Comparison of ENCODE assay signal across 1 cellular context in the genomic region with DNA sequence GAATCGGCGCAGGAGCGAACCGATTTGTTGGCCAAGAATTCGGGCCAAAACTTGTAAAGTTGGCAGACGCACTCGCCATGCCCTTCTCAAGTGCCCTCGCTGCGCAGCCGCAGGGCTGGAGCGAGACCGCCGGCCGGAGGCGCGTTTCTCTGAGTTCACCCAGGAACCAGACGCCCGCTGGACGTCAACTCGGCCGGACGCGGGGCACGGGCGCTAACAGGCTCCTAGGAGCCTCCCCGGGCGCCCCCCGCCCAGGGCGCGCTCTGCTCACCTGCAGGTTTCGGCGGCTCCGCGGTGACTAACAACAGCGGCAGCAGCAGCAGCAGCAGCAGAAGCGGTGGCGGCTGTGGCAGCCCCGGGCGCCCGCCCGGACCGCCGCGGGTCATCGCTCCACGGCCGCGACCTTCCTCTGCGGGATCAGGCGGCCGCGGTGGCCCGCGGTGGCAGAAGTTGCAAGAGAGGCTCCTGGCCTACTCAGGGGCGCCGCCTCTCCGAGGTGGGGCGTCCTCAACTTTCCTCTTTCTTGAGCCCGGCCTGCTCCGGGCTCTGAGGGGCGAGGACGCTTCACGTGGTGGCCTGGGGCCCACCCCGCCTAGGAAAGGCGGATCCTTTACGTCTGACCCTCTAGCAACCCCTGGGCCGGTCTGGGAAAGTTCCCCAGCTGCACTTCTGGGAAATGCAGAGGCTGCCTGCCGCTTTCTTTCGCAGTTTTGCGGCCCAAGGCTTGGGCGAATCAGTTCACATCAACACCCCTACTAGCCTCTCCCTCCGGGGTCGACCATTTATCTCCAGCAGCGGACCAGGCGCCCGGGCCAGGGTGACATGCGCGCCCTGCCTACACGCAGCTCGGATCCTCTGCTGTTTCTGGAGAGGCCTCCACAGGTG.
A peak's percentile ranks its signal among the peaks of the same experiment; 100 is the strongest.
TF ChIP-seq lines count a peak whose summit lies in the region.

A gene with protein sequence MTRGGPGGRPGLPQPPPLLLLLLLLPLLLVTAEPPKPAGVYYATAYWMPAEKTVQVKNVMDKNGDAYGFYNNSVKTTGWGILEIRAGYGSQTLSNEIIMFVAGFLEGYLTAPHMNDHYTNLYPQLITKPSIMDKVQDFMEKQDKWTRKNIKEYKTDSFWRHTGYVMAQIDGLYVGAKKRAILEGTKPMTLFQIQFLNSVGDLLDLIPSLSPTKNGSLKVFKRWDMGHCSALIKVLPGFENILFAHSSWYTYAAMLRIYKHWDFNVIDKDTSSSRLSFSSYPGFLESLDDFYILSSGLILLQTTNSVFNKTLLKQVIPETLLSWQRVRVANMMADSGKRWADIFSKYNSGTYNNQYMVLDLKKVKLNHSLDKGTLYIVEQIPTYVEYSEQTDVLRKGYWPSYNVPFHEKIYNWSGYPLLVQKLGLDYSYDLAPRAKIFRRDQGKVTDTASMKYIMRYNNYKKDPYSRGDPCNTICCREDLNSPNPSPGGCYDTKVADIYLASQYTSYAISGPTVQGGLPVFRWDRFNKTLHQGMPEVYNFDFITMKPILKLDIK (minus strand): TSS at position 573 of the 885 bp plus-strand sequence. CDS start 187 bp downstream, at position 386.

TF ChIP-seq in H1, 55 proteins besides CTCF, POLR2A, EP300 and RAD21:
- TF ChIP-seq NRF1 (IDR thresholded peaks at IDR 0.05; ENCODE audit: low read depth, low read length), result peak; percentile 52
- 0 out of 4 replicates have a peak, but pooled peaks of 1 of the 2 experiments have one; percentile 51 for TF ChIP-seq HDAC2 (IDR thresholded peaks at IDR 0.05; ENCODE audit: borderline replicate concordance in 1 of 2, low read depth in 2 of 2, low read length in 2 of 2)
- TF ChIP-seq GABPA (IDR thresholded peaks at IDR 0.05; ENCODE audit: borderline replicate concordance, insufficient read depth, low read length), result 0 out of 2 replicates have a peak, but pooled peaks have one; percentile 20
- TF ChIP-seq, protein P1, sequence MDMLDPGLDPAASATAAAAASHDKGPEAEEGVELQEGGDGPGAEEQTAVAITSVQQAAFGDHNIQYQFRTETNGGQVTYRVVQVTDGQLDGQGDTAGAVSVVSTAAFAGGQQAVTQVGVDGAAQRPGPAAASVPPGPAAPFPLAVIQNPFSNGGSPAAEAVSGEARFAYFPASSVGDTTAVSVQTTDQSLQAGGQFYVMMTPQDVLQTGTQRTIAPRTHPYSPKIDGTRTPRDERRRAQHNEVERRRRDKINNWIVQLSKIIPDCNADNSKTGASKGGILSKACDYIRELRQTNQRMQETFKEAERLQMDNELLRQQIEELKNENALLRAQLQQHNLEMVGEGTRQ (IDR thresholded peaks at IDR 0.05; ENCODE audit: low read length), result peak; percentile 35; the same call in 1 of the 2 replicates
- TF ChIP-seq CTBP2 (IDR thresholded peaks at IDR 0.05; ENCODE audit: borderline replicate concordance, insufficient read depth, insufficient read length, low read length), result no peak
- TF ChIP-seq, protein P2, sequence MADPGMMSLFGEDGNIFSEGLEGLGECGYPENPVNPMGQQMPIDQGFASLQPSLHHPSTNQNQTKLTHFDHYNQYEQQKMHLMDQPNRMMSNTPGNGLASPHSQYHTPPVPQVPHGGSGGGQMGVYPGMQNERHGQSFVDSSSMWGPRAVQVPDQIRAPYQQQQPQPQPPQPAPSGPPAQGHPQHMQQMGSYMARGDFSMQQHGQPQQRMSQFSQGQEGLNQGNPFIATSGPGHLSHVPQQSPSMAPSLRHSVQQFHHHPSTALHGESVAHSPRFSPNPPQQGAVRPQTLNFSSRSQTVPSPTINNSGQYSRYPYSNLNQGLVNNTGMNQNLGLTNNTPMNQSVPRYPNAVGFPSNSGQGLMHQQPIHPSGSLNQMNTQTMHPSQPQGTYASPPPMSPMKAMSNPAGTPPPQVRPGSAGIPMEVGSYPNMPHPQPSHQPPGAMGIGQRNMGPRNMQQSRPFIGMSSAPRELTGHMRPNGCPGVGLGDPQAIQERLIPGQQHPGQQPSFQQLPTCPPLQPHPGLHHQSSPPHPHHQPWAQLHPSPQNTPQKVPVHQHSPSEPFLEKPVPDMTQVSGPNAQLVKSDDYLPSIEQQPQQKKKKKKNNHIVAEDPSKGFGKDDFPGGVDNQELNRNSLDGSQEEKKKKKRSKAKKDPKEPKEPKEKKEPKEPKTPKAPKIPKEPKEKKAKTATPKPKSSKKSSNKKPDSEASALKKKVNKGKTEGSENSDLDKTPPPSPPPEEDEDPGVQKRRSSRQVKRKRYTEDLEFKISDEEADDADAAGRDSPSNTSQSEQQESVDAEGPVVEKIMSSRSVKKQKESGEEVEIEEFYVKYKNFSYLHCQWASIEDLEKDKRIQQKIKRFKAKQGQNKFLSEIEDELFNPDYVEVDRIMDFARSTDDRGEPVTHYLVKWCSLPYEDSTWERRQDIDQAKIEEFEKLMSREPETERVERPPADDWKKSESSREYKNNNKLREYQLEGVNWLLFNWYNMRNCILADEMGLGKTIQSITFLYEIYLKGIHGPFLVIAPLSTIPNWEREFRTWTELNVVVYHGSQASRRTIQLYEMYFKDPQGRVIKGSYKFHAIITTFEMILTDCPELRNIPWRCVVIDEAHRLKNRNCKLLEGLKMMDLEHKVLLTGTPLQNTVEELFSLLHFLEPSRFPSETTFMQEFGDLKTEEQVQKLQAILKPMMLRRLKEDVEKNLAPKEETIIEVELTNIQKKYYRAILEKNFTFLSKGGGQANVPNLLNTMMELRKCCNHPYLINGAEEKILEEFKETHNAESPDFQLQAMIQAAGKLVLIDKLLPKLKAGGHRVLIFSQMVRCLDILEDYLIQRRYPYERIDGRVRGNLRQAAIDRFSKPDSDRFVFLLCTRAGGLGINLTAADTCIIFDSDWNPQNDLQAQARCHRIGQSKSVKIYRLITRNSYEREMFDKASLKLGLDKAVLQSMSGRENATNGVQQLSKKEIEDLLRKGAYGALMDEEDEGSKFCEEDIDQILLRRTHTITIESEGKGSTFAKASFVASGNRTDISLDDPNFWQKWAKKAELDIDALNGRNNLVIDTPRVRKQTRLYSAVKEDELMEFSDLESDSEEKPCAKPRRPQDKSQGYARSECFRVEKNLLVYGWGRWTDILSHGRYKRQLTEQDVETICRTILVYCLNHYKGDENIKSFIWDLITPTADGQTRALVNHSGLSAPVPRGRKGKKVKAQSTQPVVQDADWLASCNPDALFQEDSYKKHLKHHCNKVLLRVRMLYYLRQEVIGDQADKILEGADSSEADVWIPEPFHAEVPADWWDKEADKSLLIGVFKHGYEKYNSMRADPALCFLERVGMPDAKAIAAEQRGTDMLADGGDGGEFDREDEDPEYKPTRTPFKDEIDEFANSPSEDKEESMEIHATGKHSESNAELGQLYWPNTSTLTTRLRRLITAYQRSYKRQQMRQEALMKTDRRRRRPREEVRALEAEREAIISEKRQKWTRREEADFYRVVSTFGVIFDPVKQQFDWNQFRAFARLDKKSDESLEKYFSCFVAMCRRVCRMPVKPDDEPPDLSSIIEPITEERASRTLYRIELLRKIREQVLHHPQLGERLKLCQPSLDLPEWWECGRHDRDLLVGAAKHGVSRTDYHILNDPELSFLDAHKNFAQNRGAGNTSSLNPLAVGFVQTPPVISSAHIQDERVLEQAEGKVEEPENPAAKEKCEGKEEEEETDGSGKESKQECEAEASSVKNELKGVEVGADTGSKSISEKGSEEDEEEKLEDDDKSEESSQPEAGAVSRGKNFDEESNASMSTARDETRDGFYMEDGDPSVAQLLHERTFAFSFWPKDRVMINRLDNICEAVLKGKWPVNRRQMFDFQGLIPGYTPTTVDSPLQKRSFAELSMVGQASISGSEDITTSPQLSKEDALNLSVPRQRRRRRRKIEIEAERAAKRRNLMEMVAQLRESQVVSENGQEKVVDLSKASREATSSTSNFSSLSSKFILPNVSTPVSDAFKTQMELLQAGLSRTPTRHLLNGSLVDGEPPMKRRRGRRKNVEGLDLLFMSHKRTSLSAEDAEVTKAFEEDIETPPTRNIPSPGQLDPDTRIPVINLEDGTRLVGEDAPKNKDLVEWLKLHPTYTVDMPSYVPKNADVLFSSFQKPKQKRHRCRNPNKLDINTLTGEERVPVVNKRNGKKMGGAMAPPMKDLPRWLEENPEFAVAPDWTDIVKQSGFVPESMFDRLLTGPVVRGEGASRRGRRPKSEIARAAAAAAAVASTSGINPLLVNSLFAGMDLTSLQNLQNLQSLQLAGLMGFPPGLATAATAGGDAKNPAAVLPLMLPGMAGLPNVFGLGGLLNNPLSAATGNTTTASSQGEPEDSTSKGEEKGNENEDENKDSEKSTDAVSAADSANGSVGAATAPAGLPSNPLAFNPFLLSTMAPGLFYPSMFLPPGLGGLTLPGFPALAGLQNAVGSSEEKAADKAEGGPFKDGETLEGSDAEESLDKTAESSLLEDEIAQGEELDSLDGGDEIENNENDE (IDR thresholded peaks at IDR 0.05; ENCODE audit: insufficient replicate concordance, low read length), result no peak
- peak; percentile 45 for TF ChIP-seq EZH2 (IDR thresholded peaks at IDR 0.05; ENCODE audit: low read depth, low read length, severe bottlenecking)
- peak; percentile 62 for TF ChIP-seq PHF8 (conservative IDR thresholded peaks at IDR 0.05; ENCODE audit: low read depth, low read length)
- no peak for TF ChIP-seq JUN (IDR thresholded peaks at IDR 0.05; ENCODE audit: low read depth, low read length)
- TF ChIP-seq, protein P3, sequence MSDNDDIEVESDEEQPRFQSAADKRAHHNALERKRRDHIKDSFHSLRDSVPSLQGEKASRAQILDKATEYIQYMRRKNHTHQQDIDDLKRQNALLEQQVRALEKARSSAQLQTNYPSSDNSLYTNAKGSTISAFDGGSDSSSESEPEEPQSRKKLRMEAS (IDR thresholded peaks at IDR 0.05), result peak; percentile 94
- no peak for TF ChIP-seq BCL11A (IDR thresholded peaks at IDR 0.05; ENCODE audit: low read depth in 2 of 2, low read length in 2 of 2)
- TF ChIP-seq CREB1 (IDR thresholded peaks at IDR 0.05), result no peak
- peak; percentile 54 for TF ChIP-seq TAF7 (optimal IDR thresholded peaks at IDR 0.05; ENCODE audit: borderline replicate concordance, low read depth, low read length)
- TF ChIP-seq HDAC6 (IDR thresholded peaks at IDR 0.05; ENCODE audit: low read depth, low read length), result no peak
- no peak for TF ChIP-seq POLR2AphosphoS5 (IDR thresholded peaks at IDR 0.05; ENCODE audit: low read depth, low read length)
- TF ChIP-seq YY1 (IDR thresholded peaks at IDR 0.05; ENCODE audit: low read depth, low read length), result peak; percentile 16; the same call in 1 of the 2 replicates
- TF ChIP-seq, protein P4, sequence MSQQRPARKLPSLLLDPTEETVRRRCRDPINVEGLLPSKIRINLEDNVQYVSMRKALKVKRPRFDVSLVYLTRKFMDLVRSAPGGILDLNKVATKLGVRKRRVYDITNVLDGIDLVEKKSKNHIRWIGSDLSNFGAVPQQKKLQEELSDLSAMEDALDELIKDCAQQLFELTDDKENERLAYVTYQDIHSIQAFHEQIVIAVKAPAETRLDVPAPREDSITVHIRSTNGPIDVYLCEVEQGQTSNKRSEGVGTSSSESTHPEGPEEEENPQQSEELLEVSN (IDR thresholded peaks at IDR 0.05), result peak; percentile 88
- peak; percentile 36 for TF ChIP-seq KDM4A (IDR thresholded peaks at IDR 0.05; ENCODE audit: low read depth, low read length, severe bottlenecking)
- TF ChIP-seq TAF1 (IDR thresholded peaks at IDR 0.05; ENCODE audit: low read depth, low read length), result peak; percentile 55; the same call in 1 of the 2 replicates
- peak; percentile 84 for TF ChIP-seq RBBP5 (IDR thresholded peaks at IDR 0.05; ENCODE audit: borderline replicate concordance, low read depth, low read length)
- TF ChIP-seq ZNF274 (IDR thresholded peaks at IDR 0.05; ENCODE audit: borderline replicate concordance, extremely low read depth, low read length), result no peak
- TF ChIP-seq, protein P5, sequence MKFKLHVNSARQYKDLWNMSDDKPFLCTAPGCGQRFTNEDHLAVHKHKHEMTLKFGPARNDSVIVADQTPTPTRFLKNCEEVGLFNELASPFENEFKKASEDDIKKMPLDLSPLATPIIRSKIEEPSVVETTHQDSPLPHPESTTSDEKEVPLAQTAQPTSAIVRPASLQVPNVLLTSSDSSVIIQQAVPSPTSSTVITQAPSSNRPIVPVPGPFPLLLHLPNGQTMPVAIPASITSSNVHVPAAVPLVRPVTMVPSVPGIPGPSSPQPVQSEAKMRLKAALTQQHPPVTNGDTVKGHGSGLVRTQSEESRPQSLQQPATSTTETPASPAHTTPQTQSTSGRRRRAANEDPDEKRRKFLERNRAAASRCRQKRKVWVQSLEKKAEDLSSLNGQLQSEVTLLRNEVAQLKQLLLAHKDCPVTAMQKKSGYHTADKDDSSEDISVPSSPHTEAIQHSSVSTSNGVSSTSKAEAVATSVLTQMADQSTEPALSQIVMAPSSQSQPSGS (IDR thresholded peaks at IDR 0.05; ENCODE audit: low read length), result no peak
- no peak for TF ChIP-seq FOSL1 (IDR thresholded peaks at IDR 0.05; ENCODE audit: insufficient read depth, low read depth, low read length)
- TF ChIP-seq CHD1 (IDR thresholded peaks at IDR 0.05; ENCODE audit: low read depth, low read length), result no peak
- no peak for TF ChIP-seq SAP30 (IDR thresholded peaks at IDR 0.05; ENCODE audit: insufficient read depth, insufficient replicate concordance, low read length)
